ENCODE assay signal across 8 cellular contexts in the genomic region with DNA sequence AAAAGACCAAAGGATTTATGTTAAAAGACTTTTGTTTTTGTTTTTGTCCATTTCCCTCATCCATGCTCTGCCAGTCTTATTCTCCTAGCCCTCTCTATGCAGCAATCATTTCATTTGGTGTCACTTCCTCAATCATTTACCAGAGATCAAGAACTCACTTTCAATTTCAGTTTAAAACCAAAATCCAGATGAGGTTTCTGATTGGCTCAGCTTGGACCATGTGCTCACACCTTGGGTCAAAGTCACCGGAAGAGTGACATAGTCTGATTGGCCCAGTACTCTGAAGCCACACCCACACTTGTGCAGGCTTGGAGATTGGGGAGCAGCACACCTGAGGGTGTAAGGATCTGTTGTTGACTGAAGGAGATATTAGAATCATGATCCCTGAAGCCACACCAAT.
DNase-seq lines count a peak whose midpoint lies in the region; ATAC-seq and TF ChIP-seq lines count a peak whose summit lies in the region.

No MANE protein-coding gene starts in this region.

- H3K4me3 Mint-ChIP-seq in central memory CD8-positive, alpha-beta T cell, result no peak overlapping the region

- DNase-seq in HT-29 (ENCODE audit: low spot score) (peak; percentile 6), NCI-H1436 treated with DMSO at 0.1 percent for 48 hours (lab: John Stamatoyannopoulos, UW) (no peak), NCI-H1436 (lab: John Stamatoyannopoulos, UW) (no peak), foreskin keratinocyte (no peak)
- peak in 1 of 2 donors; percentile 28 for DNase-seq in central memory CD8-positive, alpha-beta T cell (ENCODE audit: low spot score in 2 of 2)
- DNase-seq in stimulated activated naive CD4-positive, alpha-beta T cell (lab: John Stamatoyannopoulos, UW), result peak in 4 of 6 experiments; percentile 3 to 18 (median 14)

- no peaks in the 10 kb centered on the region for H3K36me3 Mint-ChIP-seq in central memory CD8-positive, alpha-beta T cell (ENCODE audit: insufficient read depth)

- H3K27me3 ChIP-seq in foreskin keratinocyte, result no peaks in the 10 kb centered on the region

- no peak overlapping the region for H3K27ac ChIP-seq in foreskin keratinocyte

- no peaks in the 10 kb centered on the region for H3K27me3 Mint-ChIP-seq in central memory CD8-positive, alpha-beta T cell

- no peaks in the 10 kb centered on the region for H3K4me1 ChIP-seq in foreskin keratinocyte

- H3K9me3 Mint-ChIP-seq in central memory CD8-positive, alpha-beta T cell, result no peaks in the 10 kb centered on the region

- H3K27ac Mint-ChIP-seq in central memory CD8-positive, alpha-beta T cell (ENCODE audit: low read depth), result no peak overlapping the region

- ATAC-seq in GM18511 (IDR thresholded peaks at IDR 0.05; ENCODE audit: unreplicated experiment) (peak; percentile 83), GM21529 (IDR thresholded peaks at IDR 0.05; ENCODE audit: unreplicated experiment) (peak; percentile 83), foreskin keratinocyte (no peak)
- ATAC-seq in central memory CD8-positive, alpha-beta T cell (replicated peaks; ENCODE audit: extremely low read depth, poor library complexity, severe bottlenecking), result peak; percentile 78

- H3K4me1 Mint-ChIP-seq in central memory CD8-positive, alpha-beta T cell, result no peaks in the 10 kb centered on the region

- no peak for TF ChIP-seq CTCF in foreskin keratinocyte (conservative IDR thresholded peaks at IDR 0.05)

Comparison
In these comparisons a context has a peak if more than half of its experiments do, and no peak if none do; other contexts are left out.
1. DNase-seq: peak in HT-29 (single experiment) and stimulated activated naive CD4-positive, alpha-beta T cell (4 of 6); none in NCI-H1436 treated with DMSO at 0.1 percent for 48 hours (single experiment), NCI-H1436 (single experiment) and foreskin keratinocyte (0 of 2).